In genomic region chr4:166165829-166166420, GRCh38 we compare ENCODE assay signal across 7 cellular contexts.
DNase-seq lines count a peak whose midpoint lies in the region; ATAC-seq lines count a peak whose summit lies in the region.

No MANE protein-coding gene starts in this region.

- ATAC-seq in GM21360 (IDR thresholded peaks at IDR 0.05; ENCODE audit: unreplicated experiment) (peak; percentile 98), HG03460 (IDR thresholded peaks at IDR 0.05; ENCODE audit: unreplicated experiment) (peak; percentile 99)
- peak; percentile 66 for ATAC-seq in stimulated activated naive CD8-positive, alpha-beta T cell treated with anti-CD3 and anti-CD28 coated beads, Interleukin-15, Interleukin-2, amounts not matched to agents 100 U/mL and 50 U/mL, for 24 hours

- DNase-seq in GDM1 (lab: John Stamatoyannopoulos, UW), result peak; percentile 59
- peak; percentile 35 for DNase-seq in NCI-H510A (lab: John Stamatoyannopoulos, UW)
- peak; percentile 84 for DNase-seq in astrocyte of the hippocampus (ENCODE audit: low read depth, low spot score)
- DNase-seq in iPS DF 19.7 (ENCODE audit: low read depth, low spot score), result peak; percentile 38
- no peak for DNase-seq in stimulated activated naive CD8-positive, alpha-beta T cell treated with anti-CD3 and anti-CD28 coated beads, Interleukin-15, Interleukin-2, amounts not matched to agents 100 U/mL and 50 U/mL, for 24 hours
